In genomic region chr16:30166202-30166902, GRCh38 we compare ENCODE assay signal across 1 cellular context.
TF ChIP-seq lines count a peak whose summit lies in the region.

No MANE protein-coding gene starts in this region.

TF ChIP-seq in GM23338, 12 proteins besides CTCF, POLR2A, EP300 and RAD21 (continued from another document):
- TF ChIP-seq REST (IDR thresholded peaks at IDR 0.05; ENCODE audit: unreplicated experiment): no peak
